ENCODE assay signal across 8 cellular contexts in the genomic region with DNA sequence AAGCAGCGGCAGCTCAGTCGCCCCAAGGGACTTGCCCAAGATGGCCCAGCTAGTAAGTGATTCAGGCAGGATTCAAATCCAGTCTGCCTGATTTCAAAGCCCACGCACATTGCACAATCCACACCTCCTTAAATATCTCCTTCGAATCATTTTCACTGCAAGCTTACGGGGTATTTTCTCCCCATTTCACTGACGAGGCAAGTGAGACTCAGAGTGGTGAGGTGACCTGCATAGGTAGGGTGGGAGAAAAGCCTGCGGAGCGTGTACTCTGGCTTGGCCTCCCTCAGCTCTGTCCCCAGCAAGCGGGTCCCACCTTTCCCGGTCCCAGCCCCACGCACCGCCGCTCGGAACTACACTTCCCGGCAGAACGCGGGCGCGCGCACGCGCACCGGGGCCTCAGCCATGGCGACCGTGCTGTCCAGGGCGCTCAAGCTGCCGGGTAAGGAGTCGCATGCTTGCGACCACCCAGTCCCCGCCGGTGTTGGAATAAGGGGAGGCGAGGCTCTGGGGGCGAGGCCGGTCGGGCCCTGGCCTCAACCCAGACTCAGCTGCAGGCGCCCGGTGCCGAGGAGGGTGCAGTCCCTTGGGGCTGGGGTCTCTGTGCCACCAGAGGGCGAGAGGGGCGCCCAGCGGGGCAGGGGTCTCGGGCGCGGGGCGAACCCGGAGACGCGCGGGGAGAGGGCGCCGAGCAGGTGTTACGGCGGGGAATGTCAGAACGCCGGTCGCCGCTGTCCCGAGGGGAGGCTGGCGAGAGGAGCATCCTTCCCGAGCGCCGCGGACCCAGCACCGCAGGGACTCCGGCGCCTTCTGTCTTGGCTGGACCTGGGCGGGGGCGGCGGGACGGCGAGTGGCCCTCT. TPM values are rescaled to one million over a fixed set of nuclear protein-coding genes. Genes with fewer than 3 reads are reported as not detected.
DNase-seq lines count a peak whose midpoint lies in the region; ATAC-seq, FAIRE-seq and TF ChIP-seq lines count a peak whose summit lies in the region.

A gene with protein sequence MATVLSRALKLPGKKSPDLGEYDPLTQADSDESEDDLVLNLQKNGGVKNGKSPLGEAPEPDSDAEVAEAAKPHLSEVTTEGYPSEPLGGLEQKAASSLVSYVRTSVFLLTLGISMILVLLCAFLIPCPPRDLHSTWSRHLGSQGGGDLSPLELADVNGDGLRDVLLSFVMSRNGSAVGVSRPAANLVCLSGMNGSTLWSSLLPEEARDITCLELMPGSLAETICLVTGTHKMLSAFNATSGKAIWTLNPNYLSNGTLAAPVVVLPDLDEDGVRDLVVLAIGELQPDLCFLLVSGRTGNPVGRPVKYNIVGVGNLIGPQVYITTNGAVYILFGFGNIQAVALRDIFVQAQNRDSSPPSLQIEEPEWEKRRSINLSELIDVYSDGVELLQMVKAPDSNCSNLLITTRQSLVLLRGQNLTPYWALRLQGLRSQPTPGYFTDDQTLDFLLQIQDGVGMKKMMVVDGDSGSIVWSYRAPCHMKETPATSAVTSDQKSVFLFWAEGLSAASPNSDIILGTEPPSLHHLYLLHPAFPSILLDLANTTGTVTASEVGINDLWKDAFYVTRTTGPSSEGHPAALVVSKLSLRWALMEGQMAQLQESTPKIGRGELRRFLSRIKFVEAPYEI (plus strand): TSS at position 380 of the 857 bp plus-strand sequence. CDS start 23 bp downstream, at position 403.

- H3K4me3 ChIP-seq in bronchial epithelial cell (ENCODE audit: low read depth, low read length) (peak within 1 kb of the TSS; percentile 76), spleen (peak within 1 kb of the TSS; percentile 94 to 99 (median 94))

- no peaks in the 10 kb centered on the region for H3K9me3 ChIP-seq in spleen

- no peak for FAIRE-seq in bronchial epithelial cell (lab: Jason Lieb, UNC)

- WGBS in spleen, 5 donors = 3 to 6% (median 4%) methylated on average over 33 to 71 of the region's 71 CpGs

- H3K4me1 ChIP-seq in spleen = peaks cover 0 to 35% (median 12%) of the 10 kb centered on the region in 6 donors

- no peak for TF ChIP-seq POLR2A in spleen (IDR thresholded peaks at IDR 0.05)

- H3K27me3 ChIP-seq in bronchial epithelial cell (ENCODE audit: control insufficient read depth, insufficient read depth, low read length) (no peaks in the 10 kb centered on the region), spleen (replicated peaks in 1 of 7) (no peaks in the 10 kb centered on the region)

- no peak within 1 kb of the TSS for H3K27ac Mint-ChIP-seq in WTC11

- POLR2A ChIA-PET in WTC11 (lab: Charles Lee) = interaction anchor here (0.7 kb wide), 1 partner anchor 68 kb away, joined by 6 read pairs; no protein-coding TSS in a partner anchor

- H3K4me1 Mint-ChIP-seq in WTC11 = peaks cover 37% of the 10 kb centered on the region

- peak; percentile 27 to 38 for DNase-seq in NCI-H187 (lab: John Stamatoyannopoulos, UW)
- DNase-seq in NCI-H187 treated with DMSO at 0.1 percent for 48 hours (lab: John Stamatoyannopoulos, UW) = no peak
- DNase-seq in NCI-H146 treated with DMSO at 0.1 percent for 48 hours (lab: John Stamatoyannopoulos, UW; ENCODE audit: unreplicated experiment) = peak; percentile 5
- peak; percentile 84 for DNase-seq in WTC11 (ENCODE audit: low spot score)
- peak; percentile 83 for DNase-seq in bronchial epithelial cell (ENCODE audit: low read depth)
- DNase-seq in iris pigment epithelial cell (ENCODE audit: low read depth) = peak; percentile 75
- peak; percentile 94 for DNase-seq in spleen

- peak within 1 kb of the TSS; percentile 85 for H3K4me3 Mint-ChIP-seq in WTC11

- H3K27ac ChIP-seq in spleen = peak within 1 kb of the TSS in 6 of 8 donors; percentile 52 to 77 (median 72)

- no peaks in the 10 kb centered on the region for H3K9me3 Mint-ChIP-seq in WTC11

- no peaks in the 10 kb centered on the region for H3K36me3 Mint-ChIP-seq in WTC11

- H3K36me3 ChIP-seq in bronchial epithelial cell (ENCODE audit: control insufficient read depth, insufficient read depth, low read length) = no peaks in the 10 kb centered on the region
- no peaks in the 10 kb centered on the region for H3K36me3 ChIP-seq in spleen

- CTCF ChIA-PET in WTC11 (lab: Charles Lee) = interaction anchor here (0.8 to 3.9 kb wide), 14 partner anchors 13 to 486 kb away, joined by 3 to 19 read pairs (median 4); no protein-coding TSS in a partner anchor

- TF ChIP-seq CTCF in WTC11 (IDR thresholded peaks at IDR 0.05) (no peak), bronchial epithelial cell (IDR thresholded peaks at IDR 0.05; ENCODE audit: insufficient read depth, low read length, severe bottlenecking) (peak; percentile 8), spleen (IDR thresholded peaks at IDR 0.05 in 8 of 11, conservative IDR thresholded peaks at IDR 0.05 in 3 of 11) (peak in 2 of 11 experiments; percentile 13 to 21)

- intact Hi-C loops in spleen (cut with DNase I; ENCODE audit: low total_unique reads) = no loop called here

- H3K27me3 Mint-ChIP-seq in WTC11 (ENCODE audit: low read depth) = peaks cover 15% of the 10 kb centered on the region

- peak; percentile 90 for ATAC-seq in HG02678 (IDR thresholded peaks at IDR 0.05; ENCODE audit: unreplicated experiment)
- peak; percentile 92 for ATAC-seq in WTC11

TF ChIP-seq in WTC11, 78 proteins besides CTCF, POLR2A, EP300 and RAD21 (continues in another document):
- TF ChIP-seq, protein P1, sequence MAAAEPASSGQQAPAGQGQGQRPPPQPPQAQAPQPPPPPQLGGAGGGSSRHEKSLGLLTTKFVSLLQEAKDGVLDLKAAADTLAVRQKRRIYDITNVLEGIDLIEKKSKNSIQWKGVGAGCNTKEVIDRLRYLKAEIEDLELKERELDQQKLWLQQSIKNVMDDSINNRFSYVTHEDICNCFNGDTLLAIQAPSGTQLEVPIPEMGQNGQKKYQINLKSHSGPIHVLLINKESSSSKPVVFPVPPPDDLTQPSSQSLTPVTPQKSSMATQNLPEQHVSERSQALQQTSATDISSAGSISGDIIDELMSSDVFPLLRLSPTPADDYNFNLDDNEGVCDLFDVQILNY (CRISPR knock-in tag; IDR thresholded peaks at IDR 0.05) = 0 out of 2 replicates have a peak, but pooled peaks have one; percentile 52
- TF ChIP-seq CREM (CRISPR knock-in tag; IDR thresholded peaks at IDR 0.05) (peak; percentile 32; the same call in 1 of the 2 replicates), GTF2I (CRISPR knock-in tag; conservative IDR thresholded peaks at IDR 0.05) (no peak), ZNF232 (CRISPR knock-in tag; IDR thresholded peaks at IDR 0.05) (no peak), IRF2 (CRISPR knock-in tag; IDR thresholded peaks at IDR 0.05; ENCODE audit: borderline replicate concordance, low read depth) (no peak), SMAD3 (CRISPR knock-in tag; IDR thresholded peaks at IDR 0.05; ENCODE audit: borderline replicate concordance) (no peak), KAT7 (CRISPR knock-in tag; IDR thresholded peaks at IDR 0.05; ENCODE audit: borderline replicate concordance) (peak; percentile 38; the same call in 1 of the 2 replicates), ZNF121 (CRISPR knock-in tag; IDR thresholded peaks at IDR 0.05) (no peak), ZNF671 (CRISPR knock-in tag; IDR thresholded peaks at IDR 0.05) (no peak), TP53 (CRISPR knock-in tag; IDR thresholded peaks at IDR 0.05) (0 out of 2 replicates have a peak, but pooled peaks have one; percentile 38), ZNF416 (CRISPR knock-in tag; IDR thresholded peaks at IDR 0.05) (no peak), ESRRA (CRISPR knock-in tag; IDR thresholded peaks at IDR 0.05; ENCODE audit: borderline replicate concordance) (no peak)
- TF ChIP-seq, protein P2, sequence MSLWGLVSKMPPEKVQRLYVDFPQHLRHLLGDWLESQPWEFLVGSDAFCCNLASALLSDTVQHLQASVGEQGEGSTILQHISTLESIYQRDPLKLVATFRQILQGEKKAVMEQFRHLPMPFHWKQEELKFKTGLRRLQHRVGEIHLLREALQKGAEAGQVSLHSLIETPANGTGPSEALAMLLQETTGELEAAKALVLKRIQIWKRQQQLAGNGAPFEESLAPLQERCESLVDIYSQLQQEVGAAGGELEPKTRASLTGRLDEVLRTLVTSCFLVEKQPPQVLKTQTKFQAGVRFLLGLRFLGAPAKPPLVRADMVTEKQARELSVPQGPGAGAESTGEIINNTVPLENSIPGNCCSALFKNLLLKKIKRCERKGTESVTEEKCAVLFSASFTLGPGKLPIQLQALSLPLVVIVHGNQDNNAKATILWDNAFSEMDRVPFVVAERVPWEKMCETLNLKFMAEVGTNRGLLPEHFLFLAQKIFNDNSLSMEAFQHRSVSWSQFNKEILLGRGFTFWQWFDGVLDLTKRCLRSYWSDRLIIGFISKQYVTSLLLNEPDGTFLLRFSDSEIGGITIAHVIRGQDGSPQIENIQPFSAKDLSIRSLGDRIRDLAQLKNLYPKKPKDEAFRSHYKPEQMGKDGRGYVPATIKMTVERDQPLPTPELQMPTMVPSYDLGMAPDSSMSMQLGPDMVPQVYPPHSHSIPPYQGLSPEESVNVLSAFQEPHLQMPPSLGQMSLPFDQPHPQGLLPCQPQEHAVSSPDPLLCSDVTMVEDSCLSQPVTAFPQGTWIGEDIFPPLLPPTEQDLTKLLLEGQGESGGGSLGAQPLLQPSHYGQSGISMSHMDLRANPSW (CRISPR knock-in tag; conservative IDR thresholded peaks at IDR 0.05; ENCODE audit: low read depth) = 0 out of 2 replicates have a peak, but pooled peaks have one; percentile 85
- TF ChIP-seq, protein P3, sequence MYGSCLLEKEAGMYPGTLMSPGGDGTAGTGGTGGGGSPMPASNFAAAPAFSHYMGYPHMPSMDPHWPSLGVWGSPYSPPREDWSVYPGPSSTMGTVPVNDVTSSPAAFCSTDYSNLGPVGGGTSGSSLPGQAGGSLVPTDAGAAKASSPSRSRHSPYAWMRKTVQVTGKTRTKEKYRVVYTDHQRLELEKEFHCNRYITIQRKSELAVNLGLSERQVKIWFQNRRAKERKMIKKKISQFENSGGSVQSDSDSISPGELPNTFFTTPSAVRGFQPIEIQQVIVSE (CRISPR knock-in tag; IDR thresholded peaks at IDR 0.05; ENCODE audit: borderline replicate concordance) = no peak
- TF ChIP-seq, protein P4, sequence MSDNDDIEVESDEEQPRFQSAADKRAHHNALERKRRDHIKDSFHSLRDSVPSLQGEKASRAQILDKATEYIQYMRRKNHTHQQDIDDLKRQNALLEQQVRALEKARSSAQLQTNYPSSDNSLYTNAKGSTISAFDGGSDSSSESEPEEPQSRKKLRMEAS (CRISPR knock-in tag; IDR thresholded peaks at IDR 0.05) = peak; percentile 68; the same call in 1 of the 2 replicates

RNA-seq across cellular contexts. Expression of the gene that starts here (rescaled TPM):
- total RNA-seq in WTC11 (2021) (25.9 to 28.6 TPM (median 26.2 TPM) in 3 replicates), bronchial epithelial cell (2.4 and 3.7 TPM in 2 replicates), spleen (1 to 10 TPM; 4.2 to 8.2 (median 7.3) TPM)
- 1 to 10 TPM in 2 of 3 donors, under 1 TPM in 1; 0.59 to 1.2 (median 1.0) TPM for polyA plus RNA-seq in spleen
